1 cellular context compared by ENCODE assay signal in genomic region chr3:61828880-61829279, GRCh38.
TF ChIP-seq lines count a peak whose summit lies in the region.

No MANE protein-coding gene starts in this region.

TF ChIP-seq in H1, 55 proteins besides CTCF, POLR2A, EP300 and RAD21:
- TF ChIP-seq TAF1 (IDR thresholded peaks at IDR 0.05; ENCODE audit: low read depth, low read length) (no peak), BRCA1 (IDR thresholded peaks at IDR 0.05; ENCODE audit: low read depth, low read length) (no peak), SUZ12 (IDR thresholded peaks at IDR 0.05; ENCODE audit: low read length) (no peak), SIX5 (IDR thresholded peaks at IDR 0.05; ENCODE audit: low read depth, low read length) (no peak), SP4 (IDR thresholded peaks at IDR 0.05; ENCODE audit: low read length) (no peak), ASH2L (IDR thresholded peaks at IDR 0.05; ENCODE audit: low read length) (no peak), MAX (IDR thresholded peaks at IDR 0.05) (no peak), EGR1 (IDR thresholded peaks at IDR 0.05; ENCODE audit: borderline replicate concordance, low read depth, low read length) (no peak), HDAC6 (IDR thresholded peaks at IDR 0.05; ENCODE audit: low read depth, low read length) (no peak), BCL11A (IDR thresholded peaks at IDR 0.05; ENCODE audit: low read depth in 2 of 2, low read length in 2 of 2) (no peak), EZH2 (IDR thresholded peaks at IDR 0.05; ENCODE audit: low read depth, low read length, severe bottlenecking) (no peak), JUND (IDR thresholded peaks at IDR 0.05; ENCODE audit: low read length) (no peak), YY1 (IDR thresholded peaks at IDR 0.05; ENCODE audit: low read depth, low read length) (no peak), SRF (IDR thresholded peaks at IDR 0.05; ENCODE audit: low read depth, low read length) (no peak)
